In the genomic region with DNA sequence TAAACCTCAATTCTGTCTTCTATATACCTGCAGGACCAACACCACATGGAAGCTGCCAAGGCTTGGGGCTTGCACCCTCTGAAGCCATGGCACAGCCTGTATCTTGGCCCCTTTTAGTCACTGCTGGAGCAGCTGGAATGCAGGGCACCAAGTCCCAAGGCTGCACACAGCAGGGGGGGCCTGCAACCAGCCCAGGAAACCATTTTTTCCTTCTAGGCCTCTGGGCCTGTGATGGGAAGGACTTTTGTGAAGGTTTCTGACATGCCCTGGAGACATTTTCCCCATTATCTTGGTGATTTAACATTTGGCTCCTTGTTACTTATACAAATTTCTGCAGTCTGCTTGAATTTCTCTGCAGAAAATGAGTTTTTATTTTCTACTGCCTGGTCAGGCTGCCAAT, we compare ENCODE assay signal across 11 cellular contexts.
"Had no signal": no experiment of that assay in that cellular context is flagged by ENCODE, and none has a peak within 500 bp of the region (broad histone marks: within the 10 kb centered on the region; RNA-seq: fewer than 3 reads in every experiment).

No MANE protein-coding gene starts in this region.

- H3K4me3 ChIP-seq: GM23248, GM23338, HAP-1 had no signal

- H3K4me3 Mint-ChIP-seq: GM23338, H9, HFFc6 had no signal

- FAIRE-seq: H1, H54 had no signal

- H3K4me2 ChIP-seq: GM23338 had no signal

- H3K27ac Mint-ChIP-seq: GM23338, H9, HFFc6 had no signal

- H3K36me3 ChIP-seq: HAP-1 had no signal

- H3K27ac ChIP-seq: GM23248 had no signal

- H3K4me1 ChIP-seq: HAP-1 had no signal

- ATAC-seq: GM23338, HCT116 had no signal

- DNase-seq: GM23248, GOT3, H7, H9, HCEC 1CT, HFFc6 had no signal
